In the genomic region with DNA sequence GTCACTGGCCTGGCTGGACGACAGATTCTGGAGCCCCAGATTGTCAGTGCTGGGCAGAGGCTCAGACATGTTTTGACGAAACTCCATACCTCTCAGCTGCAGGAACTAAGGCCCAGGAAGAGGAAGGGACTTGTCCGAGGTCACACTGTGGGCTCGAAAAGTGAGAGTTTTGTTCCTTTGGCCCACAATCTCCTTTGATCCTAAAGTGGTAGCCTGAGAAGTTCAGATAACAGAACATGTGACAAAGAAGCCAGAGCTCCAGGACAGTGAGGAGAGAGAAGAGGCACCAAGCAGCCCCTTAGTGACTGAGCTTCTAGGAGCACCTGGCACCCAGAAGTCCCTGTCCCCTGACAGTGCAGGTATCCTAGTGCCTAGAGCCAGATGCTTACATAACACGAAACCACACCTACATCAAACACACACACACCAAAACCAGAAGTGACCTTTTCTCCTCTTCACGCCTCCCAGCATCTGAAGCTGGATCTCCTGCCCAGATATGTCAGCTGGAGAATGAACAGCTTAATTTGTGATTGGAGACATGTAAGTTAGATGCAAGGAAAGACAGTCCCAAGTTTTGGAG, we compare ENCODE assay signal across 15 cellular contexts.
DNase-seq lines count a peak whose midpoint lies in the region; ATAC-seq, FAIRE-seq and TF ChIP-seq lines count a peak whose summit lies in the region.
"Had no signal": no experiment of that assay in that cellular context is flagged by ENCODE, and none has a peak within 500 bp of the region (broad histone marks: within the 10 kb centered on the region; RNA-seq: fewer than 3 reads in every experiment).

No MANE protein-coding gene starts in this region.

- ATAC-seq in GM23338 = no peak
- ATAC-seq: Panc1, T-helper 17 cell had no signal

- H3K4me1 ChIP-seq in GM23338 (ENCODE audit: insufficient read depth) = peaks cover 12% of the 10 kb centered on the region
- peaks cover 45% of the 10 kb centered on the region for H3K4me1 ChIP-seq in astrocyte (ENCODE audit: insufficient read depth, low read length)
- peaks cover 64% of the 10 kb centered on the region for H3K4me1 ChIP-seq in keratinocyte (ENCODE audit: control insufficient read depth, extremely low read depth, insufficient read depth, low read length)
- peaks cover 13% of the 10 kb centered on the region for H3K4me1 ChIP-seq in stomach smooth muscle (ENCODE audit: control insufficient read depth, insufficient read depth, low read length)
- H3K4me1 ChIP-seq in small intestine (ENCODE audit: control insufficient read depth in 2 of 2, insufficient read depth in 1 of 2, low read depth in 1 of 2, low read length in 1 of 2) = peaks cover 0 to 6% of the 10 kb centered on the region in 2 donors

- no peak for DNase-seq in GM23338 (ENCODE audit: low spot score)
- DNase-seq in astrocyte (ENCODE audit: low read depth) = no peak
- no peak for DNase-seq in keratinocyte (ENCODE audit: low read depth, low spot score)
- DNase-seq in ureter (ENCODE audit: low spot score) = no peak
- no peak for DNase-seq in foreskin fibroblast
- no peak for DNase-seq in small intestine
- no peak for DNase-seq in NK-92 (lab: John Stamatoyannopoulos, UW; ENCODE audit: unreplicated experiment)
- DNase-seq: activated CD4-positive, alpha-beta memory T cell treated with anti-CD3 and anti-CD28 coated beads for 36 hours; activated effector memory CD4-positive, alpha-beta T cell treated with anti-CD3 and anti-CD28 coated beads, Interleukin-2, amount 50 U/mL, for 16 hours; C1 segment of cervical spinal cord; NCI-H446 treated with DMSO at 0.1 percent for 48 hours; T-helper 17 cell had no signal

- no peaks in the 10 kb centered on the region for H3K9me2 ChIP-seq in GM23338 (ENCODE audit: insufficient read depth)

- H3K27me3 Mint-ChIP-seq in GM23338 (ENCODE audit: insufficient read depth, low read depth, poor library complexity) (peaks cover 9% of the 10 kb centered on the region), astrocyte (ENCODE audit: low read depth, unreplicated experiment) (peaks cover 6% of the 10 kb centered on the region)

- no peak overlapping the region for H3K4me2 ChIP-seq in GM23338
- no peak overlapping the region for H3K4me2 ChIP-seq in astrocyte (ENCODE audit: low read length)
- peak overlapping the region; percentile 55 for H3K4me2 ChIP-seq in keratinocyte (ENCODE audit: control insufficient read depth, extremely low read depth, insufficient read depth, low read depth, low read length)

- H3K4me3 ChIP-seq in GM23338 = no peak overlapping the region
- no peak overlapping the region for H3K4me3 ChIP-seq in astrocyte (ENCODE audit: insufficient read depth, low read depth, low read length)
- H3K4me3 ChIP-seq in keratinocyte (ENCODE audit: control insufficient read depth in 2 of 3, extremely low read depth in 1 of 3, insufficient read depth in 2 of 3, low read depth in 1 of 3, low read length in 3 of 3) = no peak overlapping the region
- H3K4me3 ChIP-seq in stomach smooth muscle (ENCODE audit: low read length in 2 of 2) = no peak overlapping the region
- H3K4me3 ChIP-seq in foreskin fibroblast (ENCODE audit: low read depth in 1 of 2, low read length in 2 of 2) = no peak overlapping the region
- no peak overlapping the region for H3K4me3 ChIP-seq in small intestine (ENCODE audit: low read depth in 1 of 2, low read length in 2 of 2)

- dilution Hi-C loops in keratinocyte (cut with MboI; ENCODE audit: extremely low pct_ligation_motif_present, low sequenced_read_pairs) = no loop called here

- no peak overlapping the region for H3K27ac ChIP-seq in GM23338 (ENCODE audit: low read depth)
- no peak overlapping the region for H3K27ac ChIP-seq in astrocyte (ENCODE audit: low read depth, low read length)
- peak overlapping the region; percentile 99 for H3K27ac ChIP-seq in keratinocyte (ENCODE audit: control insufficient read depth, insufficient read depth, low read length)
- peak overlapping the region; percentile 6 for H3K27ac ChIP-seq in stomach smooth muscle (ENCODE audit: low read length)
- H3K27ac ChIP-seq in small intestine (ENCODE audit: low read depth in 1 of 2, low read length in 1 of 2) = no peak overlapping the region

- no peak overlapping the region for H3K27ac Mint-ChIP-seq in GM23338
- H3K27ac Mint-ChIP-seq in astrocyte (ENCODE audit: unreplicated experiment) = no peak overlapping the region
- H3K27ac Mint-ChIP-seq: activated CD4-positive, alpha-beta memory T cell treated with anti-CD3 and anti-CD28 coated beads for 36 hours; T-helper 17 cell had no signal

- H3K4me1 Mint-ChIP-seq in GM23338 (peaks cover 32% of the 10 kb centered on the region), astrocyte (ENCODE audit: low read depth, unreplicated experiment) (peaks cover 28% of the 10 kb centered on the region)

- peak overlapping the region; percentile 43; the same call in 1 of the 2 replicates for H2AFZ ChIP-seq in GM23338
- H2AFZ ChIP-seq in astrocyte (ENCODE audit: low read depth, low read length) = peak overlapping the region; percentile 13
- peak overlapping the region; percentile 66 for H2AFZ ChIP-seq in keratinocyte (ENCODE audit: control insufficient read depth, low read length)

- H3K36me3 ChIP-seq in GM23338 (ENCODE audit: insufficient read depth) (no peaks in the 10 kb centered on the region), astrocyte (ENCODE audit: insufficient read depth, low read length) (no peaks in the 10 kb centered on the region), keratinocyte (ENCODE audit: control insufficient read depth in 2 of 2, extremely low read depth in 1 of 2, insufficient read depth in 2 of 2, low read length in 2 of 2) (no peaks in the 10 kb centered on the region), stomach smooth muscle (ENCODE audit: control insufficient read depth in 2 of 2, insufficient read depth in 2 of 2, low read length in 2 of 2) (no peaks in the 10 kb centered on the region), small intestine (ENCODE audit: control insufficient read depth in 2 of 2, insufficient read depth in 2 of 2, low read length in 2 of 2) (no peaks in the 10 kb centered on the region)

- H4K20me1 ChIP-seq in GM23338 (replicated peaks; ENCODE audit: insufficient read depth) (no peaks in the 10 kb centered on the region), astrocyte (ENCODE audit: insufficient read depth, low read length) (no peaks in the 10 kb centered on the region), keratinocyte (ENCODE audit: control insufficient read depth, extremely low read depth, insufficient read depth, low read length) (no peaks in the 10 kb centered on the region)

- no peak for TF ChIP-seq CTCF in GM23338 (conservative IDR thresholded peaks at IDR 0.05; ENCODE audit: low read depth in 2 of 2)
- no peak for TF ChIP-seq CTCF in astrocyte (IDR thresholded peaks at IDR 0.05; ENCODE audit: insufficient read depth, low read depth, low read length)
- TF ChIP-seq CTCF in keratinocyte (optimal IDR thresholded peaks at IDR 0.05 in 1 of 3, IDR thresholded peaks at IDR 0.05 in 1 of 3, conservative IDR thresholded peaks at IDR 0.05 in 1 of 3; ENCODE audit: extremely low read depth in 1 of 3, insufficient read depth in 2 of 3, low read length in 3 of 3) = no peak
- no peak for TF ChIP-seq CTCF in foreskin fibroblast (IDR thresholded peaks at IDR 0.05; ENCODE audit: low read depth, low read length)

- no peak for FAIRE-seq in astrocyte (lab: Jason Lieb, UNC)
- FAIRE-seq in keratinocyte (lab: Jason Lieb, UNC) = peak; percentile 67
- FAIRE-seq in small intestine (lab: Jason Lieb, UNC) = no peak
- FAIRE-seq: endometrium had no signal

- peaks cover 1% of the 10 kb centered on the region; the same call in 1 of the 3 replicates for H3K36me3 Mint-ChIP-seq in GM23338 (ENCODE audit: low read depth)
- no peaks in the 10 kb centered on the region for H3K36me3 Mint-ChIP-seq in astrocyte (ENCODE audit: low read depth, unreplicated experiment)
- H3K36me3 Mint-ChIP-seq: activated CD4-positive, alpha-beta memory T cell treated with anti-CD3 and anti-CD28 coated beads for 36 hours had no signal

- peaks cover 3% of the 10 kb centered on the region for H3K9me1 ChIP-seq in keratinocyte (ENCODE audit: control insufficient read depth, extremely low read depth, insufficient read depth, low read length)

- H3K4me3 Mint-ChIP-seq in GM23338 (no peak overlapping the region), astrocyte (ENCODE audit: unreplicated experiment) (no peak overlapping the region)
- H3K4me3 Mint-ChIP-seq: activated CD4-positive, alpha-beta memory T cell treated with anti-CD3 and anti-CD28 coated beads for 36 hours; T-helper 17 cell had no signal

- no peaks in the 10 kb centered on the region for H3F3A ChIP-seq in GM23338 (replicated peaks; ENCODE audit: low read depth)

- WGBS in small intestine, 3 donors = 66 to 75% (median 71%) methylated on average over 6 of the region's 6 CpGs

- H3K9me3 ChIP-seq in astrocyte (ENCODE audit: insufficient read depth, low read depth, low read length) (no peaks in the 10 kb centered on the region), keratinocyte (ENCODE audit: control insufficient read depth, low read depth, low read length) (no peaks in the 10 kb centered on the region), stomach smooth muscle (ENCODE audit: control insufficient read depth in 2 of 2, low read length in 2 of 2) (no peaks in the 10 kb centered on the region), small intestine (ENCODE audit: control insufficient read depth, low read depth) (no peaks in the 10 kb centered on the region)

- H3K9me3 Mint-ChIP-seq in GM23338 (no peaks in the 10 kb centered on the region), astrocyte (ENCODE audit: unreplicated experiment) (peaks cover 2% of the 10 kb centered on the region)
- H3K9me3 Mint-ChIP-seq: activated CD4-positive, alpha-beta memory T cell treated with anti-CD3 and anti-CD28 coated beads for 36 hours had no signal

- H3K27me3 ChIP-seq in GM23338 (ENCODE audit: insufficient read depth) = no peaks in the 10 kb centered on the region
- H3K27me3 ChIP-seq in astrocyte (ENCODE audit: insufficient read depth, low read length) = no peaks in the 10 kb centered on the region
- no peaks in the 10 kb centered on the region for H3K27me3 ChIP-seq in keratinocyte (ENCODE audit: control insufficient read depth, extremely low read depth, insufficient read depth, low read length)
- no peaks in the 10 kb centered on the region for H3K27me3 ChIP-seq in stomach smooth muscle (ENCODE audit: control insufficient read depth in 1 of 2, insufficient read depth in 2 of 2, low read length in 2 of 2)
- H3K27me3 ChIP-seq in small intestine (ENCODE audit: control insufficient read depth in 2 of 2, insufficient read depth in 2 of 2, low read length in 2 of 2) = no peaks in the 10 kb centered on the region

- H3K9ac ChIP-seq in astrocyte (ENCODE audit: low read length) (no peak overlapping the region), keratinocyte (ENCODE audit: control insufficient read depth, extremely low read depth, insufficient read depth, low read length) (peak overlapping the region; percentile 85), stomach smooth muscle (ENCODE audit: low read length in 2 of 2) (no peak overlapping the region)

- H3K79me2 ChIP-seq in GM23338 (replicated peaks; ENCODE audit: insufficient read depth) (no peaks in the 10 kb centered on the region), astrocyte (ENCODE audit: insufficient read depth, low read length) (no peaks in the 10 kb centered on the region), keratinocyte (ENCODE audit: control insufficient read depth, insufficient read depth, low read length) (no peaks in the 10 kb centered on the region)

TF ChIP-seq in GM23338, 12 proteins besides CTCF, POLR2A, EP300 and RAD21 (continues in another document):
- no peak for TF ChIP-seq EZH2phosphoT487 (IDR thresholded peaks at IDR 0.05; ENCODE audit: unreplicated experiment)

Comparison
In these comparisons a context has a peak if more than half of its experiments do, and no peak if none do; other contexts are left out.
1. H2AFZ ChIP-seq: peak in every context shown above with its lines; median percentile 66 in keratinocyte; 43 in GM23338; 13 in astrocyte.
2. H3K27ac ChIP-seq: peak in keratinocyte (single experiment) and stomach smooth muscle (single experiment); none in GM23338 (single experiment), astrocyte (single experiment) and small intestine (0 of 2).